Comparison of ENCODE assay signal across 27 cellular contexts in the genomic region with DNA sequence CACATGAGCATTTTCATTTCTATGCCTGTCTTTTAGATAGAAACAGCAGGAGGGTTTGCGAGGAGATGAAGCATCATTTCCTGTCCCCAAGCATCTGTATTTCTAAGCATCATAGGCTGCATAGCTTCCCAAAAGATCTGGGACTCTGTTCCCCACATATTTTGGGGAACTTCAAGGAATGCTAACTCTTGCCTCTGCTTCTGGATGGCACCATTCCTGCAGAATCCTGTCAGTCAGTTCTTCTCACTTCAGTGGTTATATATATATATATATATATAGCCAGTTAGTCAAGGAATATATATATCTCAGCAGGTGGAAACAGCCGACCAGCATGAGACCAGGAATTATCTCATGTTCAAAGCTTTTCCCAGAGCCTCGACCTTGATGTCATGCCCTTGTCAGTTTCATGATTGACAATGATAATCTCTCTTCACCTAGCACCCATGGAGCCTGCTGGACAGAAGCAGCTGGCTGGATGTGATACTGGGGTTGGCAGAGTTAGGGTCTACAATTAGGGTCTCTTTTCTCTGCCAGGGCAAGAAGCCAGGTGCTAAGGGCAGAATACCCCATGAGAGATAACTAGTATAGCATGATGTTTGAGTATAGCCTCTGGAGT. TPM values are rescaled to one million over a fixed set of nuclear protein-coding genes. Genes with fewer than 3 reads are reported as not detected.
DNase-seq lines count a peak whose midpoint lies in the region; ATAC-seq and TF ChIP-seq lines count a peak whose summit lies in the region.
"Had no signal": no experiment of that assay in that cellular context is flagged by ENCODE, and none has a peak within 500 bp of the region (broad histone marks: within the 10 kb centered on the region; RNA-seq: fewer than 3 reads in every experiment).

No MANE protein-coding gene starts in this region.

- TF ChIP-seq CTCF in dorsolateral prefrontal cortex (IDR thresholded peaks at IDR 0.05 in 54 of 56, conservative IDR thresholded peaks at IDR 0.05 in 2 of 56; ENCODE audit: low read depth in 1 of 56, partially characterized antibody in 56 of 56) (no peak), psoas muscle (IDR thresholded peaks at IDR 0.05) (no peak), glutamatergic neuron (IDR thresholded peaks at IDR 0.05; ENCODE audit: partially characterized antibody, unreplicated experiment) (no peak)

- no peaks in the 10 kb centered on the region for H3K9me3 ChIP-seq in psoas muscle
- H3K9me3 ChIP-seq: MG63 had no signal

- H3K36me3 ChIP-seq in psoas muscle (ENCODE audit: insufficient read depth in 1 of 2, low read depth in 1 of 2): peaks cover 0 to 5% of the 10 kb centered on the region in 2 donors
- H3K36me3 ChIP-seq: BLaER1, MG63 had no signal

- no peaks in the 10 kb centered on the region for H3K36me3 Mint-ChIP-seq in glutamatergic neuron (ENCODE audit: unreplicated experiment)

- ATAC-seq in left ventricle myocardium superior: peak; percentile 24
- ATAC-seq in psoas muscle: peak; percentile 24 to 58 (median 34)
- ATAC-seq in stimulated activated naive CD8-positive, alpha-beta T cell treated with anti-CD3 and anti-CD28 coated beads, Interleukin-15, Interleukin-2, amounts not matched to agents 100 U/mL and 50 U/mL, for 24 hours: no peak
- ATAC-seq: activated CD8-positive, alpha-beta T cell treated with anti-CD3 and anti-CD28 coated beads, Interleukin-2, amount 10 ng/mL, durations not matched to agents 7 days and 5 days; foreskin keratinocyte; stimulated activated naive CD8-positive, alpha-beta T cell treated with anti-CD3 and anti-CD28 coated beads, Interleukin-15, amount 100 ng/mL, for 72 hours had no signal

- H3K4me3 Mint-ChIP-seq in glutamatergic neuron (ENCODE audit: unreplicated experiment): no peak overlapping the region
- H3K4me3 Mint-ChIP-seq: activated CD8-positive, alpha-beta T cell treated with anti-CD3 and anti-CD28 coated beads, Interleukin-2, amount 10 ng/mL, durations not matched to agents 7 days and 5 days; stimulated activated naive CD8-positive, alpha-beta T cell treated with anti-CD3 and anti-CD28 coated beads, Interleukin-15, amount 100 ng/mL, for 72 hours had no signal

- H3K27ac ChIP-seq in dorsolateral prefrontal cortex (peak overlapping the region in 46 of 59 donors; percentile 17 to 98 (median 90)), psoas muscle (peak overlapping the region; percentile 84)
- H3K27ac ChIP-seq: BLaER1, foreskin keratinocyte had no signal

- intact Hi-C loops in left ventricle myocardium superior (cut with micrococcal nuclease) (no loop called here), cardiac septum (cut with DNase I) (loop anchor here (10.0 kb wide), 2 partner anchors 381 to 551 kb away; a partner anchor contains a TSS), dorsolateral prefrontal cortex (cut with DNase I) (loop anchor here in 1 of 2 donors (10.0 kb wide), 1 partner anchor 349 kb away; no protein-coding TSS in a partner anchor), psoas muscle (cut with DNase I) (no loop called here)

- H3K27me3 ChIP-seq in dorsolateral prefrontal cortex (no peaks in the 10 kb centered on the region), psoas muscle (ENCODE audit: insufficient read depth in 3 of 3, low read length in 2 of 3) (no peaks in the 10 kb centered on the region)
- H3K27me3 ChIP-seq: foreskin keratinocyte, MG63 had no signal

- peaks cover under 1% of the 10 kb centered on the region for H3K27me3 Mint-ChIP-seq in glutamatergic neuron (ENCODE audit: unreplicated experiment)
- H3K27me3 Mint-ChIP-seq: stimulated activated naive CD8-positive, alpha-beta T cell treated with anti-CD3 and anti-CD28 coated beads, Interleukin-15, amount 100 ng/mL, for 72 hours had no signal

- 43 to 50% (median 47%) methylated on average over 3 of the region's 3 CpGs for WGBS in psoas muscle, 3 donors

- peaks cover under 1% of the 10 kb centered on the region for H3K9me3 Mint-ChIP-seq in glutamatergic neuron (ENCODE audit: unreplicated experiment)
- H3K9me3 Mint-ChIP-seq: stimulated activated naive CD8-positive, alpha-beta T cell treated with anti-CD3 and anti-CD28 coated beads, Interleukin-15, amount 100 ng/mL, for 72 hours had no signal

- H3K4me1 ChIP-seq in psoas muscle: peaks cover 14% of the 10 kb centered on the region
- H3K4me1 ChIP-seq: BLaER1 had no signal

- no peak for DNase-seq in left ventricle myocardium superior
- no peak for DNase-seq in cardiac septum (ENCODE audit: low spot score)
- no peak for DNase-seq in dorsolateral prefrontal cortex
- DNase-seq in psoas muscle: no peak
- no peak for DNase-seq in MV-4-11 (lab: John Stamatoyannopoulos, UW)
- no peak for DNase-seq in glutamatergic neuron
- DNase-seq in NCI-H1417 treated with DMSO at 0.1 percent for 48 hours (lab: John Stamatoyannopoulos, UW): no peak
- no peak for DNase-seq in stimulated activated naive CD8-positive, alpha-beta T cell treated with anti-CD3 and anti-CD28 coated beads, Interleukin-15, Interleukin-2, amounts not matched to agents 100 U/mL and 50 U/mL, for 24 hours
- DNase-seq: activated CD8-positive, alpha-beta T cell treated with anti-CD3 and anti-CD28 coated beads, Interleukin-2, amount 10 ng/mL, durations not matched to agents 7 days and 5 days; activated gamma-delta T cell; activated T-cell treated with anti-CD3 and anti-CD28 coated beads for 4 hours; DND-41; effector CD8-positive, alpha-beta T cell; foreskin keratinocyte; KBM-7; MG63; NCI-H1417; NCI-H510A treated with DMSO at 0.1 percent for 48 hours; NK-92 treated with Interleukin-12 subunit alpha and Interleukin-12 subunit beta, amount 100 ng/mL, for 24 hours; stimulated activated naive CD8-positive, alpha-beta T cell treated with anti-CD3 and anti-CD28 coated beads, Interleukin-15, amount 100 ng/mL, for 72 hours had no signal

- no peak overlapping the region for H3K27ac Mint-ChIP-seq in glutamatergic neuron (ENCODE audit: unreplicated experiment)
- H3K27ac Mint-ChIP-seq: activated CD8-positive, alpha-beta T cell treated with anti-CD3 and anti-CD28 coated beads, Interleukin-2, amount 10 ng/mL, durations not matched to agents 7 days and 5 days; stimulated activated naive CD8-positive, alpha-beta T cell treated with anti-CD3 and anti-CD28 coated beads, Interleukin-15, amount 100 ng/mL, for 72 hours had no signal

- H3K4me3 ChIP-seq in dorsolateral prefrontal cortex: peak overlapping the region in 10 of 59 donors; percentile 2 to 94 (median 19)
- peak overlapping the region; percentile 94 for H3K4me3 ChIP-seq in psoas muscle
- H3K4me3 ChIP-seq: BLaER1, lung, MG63 had no signal

- H3K4me1 Mint-ChIP-seq in glutamatergic neuron (ENCODE audit: low read depth, unreplicated experiment): peaks cover 12% of the 10 kb centered on the region

RNA-seq across cellular contexts. Expression of a gene that starts 2.4 kb away (rescaled TPM):
- 99.0 TPM for total RNA-seq in left ventricle myocardium superior
- total RNA-seq in cardiac septum: 49.9 TPM
- total RNA-seq in dorsolateral prefrontal cortex: 100 to 1,000 TPM in 1 of 120 experiments, 10 to 100 TPM in 119; 18.5 to 126 (median 47.9) TPM
- total RNA-seq in psoas muscle: 100 to 1,000 TPM in 1 of 4 donors, 10 to 100 TPM in 3; 36.0 to 149 (median 46.4) TPM
- 10 to 100 TPM in 2 of 3 donors, 1 to 10 TPM in 1; 3.9 to 32.9 (median 15.4) TPM for polyA plus RNA-seq in psoas muscle
- total RNA-seq in glutamatergic neuron (ENCODE audit: unreplicated experiment): 3.6 TPM

RNA-seq across cellular contexts. Expression of a gene that starts 4.5 kb away (rescaled TPM):
- total RNA-seq in left ventricle myocardium superior (4.9 TPM), cardiac septum (7.2 TPM), dorsolateral prefrontal cortex (10 to 100 TPM; 10.1 to 24.4 (median 14.4) TPM), psoas muscle (1 to 10 TPM; 3.9 to 7.0 (median 6.0) TPM), glutamatergic neuron (ENCODE audit: unreplicated experiment) (7.9 TPM)
- 1 to 10 TPM; 4.4 to 5.6 (median 5.4) TPM for polyA plus RNA-seq in psoas muscle

RNA-seq across cellular contexts. Expression of a gene that starts 22.9 kb away (rescaled TPM):
- total RNA-seq in left ventricle myocardium superior (2.0 TPM), cardiac septum (0.70 TPM), dorsolateral prefrontal cortex (under 1 TPM in 103 of 120 experiments, not detected in 17; 0.07 to 0.76 (median 0.24) TPM), psoas muscle (1 to 10 TPM in 1 of 4 donors, under 1 TPM in 3; 0.12 to 1.4 (median 0.35) TPM), glutamatergic neuron (ENCODE audit: unreplicated experiment) (not detected)
- polyA plus RNA-seq in psoas muscle: under 1 TPM; 0.14 to 0.49 (median 0.35) TPM
- total RNA-seq: activated CD8-positive, alpha-beta T cell treated with anti-CD3 and anti-CD28 coated beads, Interleukin-2, amount 10 ng/mL, durations not matched to agents 7 days and 5 days; osteocyte; T-helper 1 cell treated with Interleukin-12 subunit alpha and Interleukin-12 subunit beta and Interleukin-4 antibody, amounts not matched to agents 30 ng/mL and 1 ng/mL, for 36 hours had no signal

RNA-seq across cellular contexts. Expression of a gene that starts 33.2 kb away (rescaled TPM):
- not detected for total RNA-seq in left ventricle myocardium superior
- total RNA-seq in cardiac septum: 0.24 TPM
- not detected for total RNA-seq in dorsolateral prefrontal cortex
- total RNA-seq in psoas muscle: under 1 TPM in 3 of 4 donors, not detected in 1; 0.25 to 0.48 (median 0.27) TPM
- under 1 TPM in 2 of 3 donors, not detected in 1; 0.08 to 0.12 TPM for polyA plus RNA-seq in psoas muscle
- total RNA-seq in glutamatergic neuron (ENCODE audit: unreplicated experiment): not detected
- total RNA-seq: chondrocyte, foreskin keratinocyte, H1, osteocyte, SK-MEL-5 had no signal
- polyA plus RNA-seq: foreskin keratinocyte, H1 had no signal

RNA-seq across cellular contexts. Expression of a gene that starts 48.5 kb away (rescaled TPM):
- total RNA-seq in left ventricle myocardium superior (not detected), cardiac septum (not detected), dorsolateral prefrontal cortex (not detected), psoas muscle (under 1 TPM in 1 of 4 donors, not detected in 3; 0.15 TPM), glutamatergic neuron (ENCODE audit: unreplicated experiment) (not detected)
- polyA plus RNA-seq in psoas muscle: not detected
- total RNA-seq: activated CD8-positive, alpha-beta T cell treated with anti-CD3 and anti-CD28 coated beads, Interleukin-2, amount 10 ng/mL, durations not matched to agents 7 days and 5 days; chondrocyte; foreskin keratinocyte; H1; osteocyte; SK-MEL-5; T-helper 1 cell treated with Interleukin-12 subunit alpha and Interleukin-12 subunit beta and Interleukin-4 antibody, amounts not matched to agents 30 ng/mL and 1 ng/mL, for 36 hours had no signal
- polyA plus RNA-seq: foreskin keratinocyte, H1 had no signal
